21 cellular contexts compared by ENCODE assay signal in the genomic region with DNA sequence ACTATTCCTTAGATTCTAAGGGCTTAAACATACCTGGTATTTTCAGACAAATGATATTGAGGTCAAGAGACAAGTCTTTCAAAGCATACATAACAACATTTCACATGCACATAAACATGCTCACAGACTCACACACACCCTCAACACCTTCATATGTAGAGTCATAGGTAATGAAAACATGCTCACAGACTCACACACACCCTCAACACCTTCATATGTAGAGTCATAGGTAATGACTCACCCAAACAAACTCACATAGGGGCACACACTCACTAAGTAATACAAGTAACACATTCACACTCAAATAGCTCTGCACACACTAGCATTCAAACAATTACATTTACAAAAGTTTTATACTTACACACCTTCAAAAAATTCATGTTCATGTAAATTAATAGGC.
A peak's percentile ranks its signal among the peaks of the same experiment; 100 is the strongest.
DNase-seq lines count a peak whose midpoint lies in the region; ATAC-seq and TF ChIP-seq lines count a peak whose summit lies in the region.
"Had no signal": no experiment of that assay in that cellular context is flagged by ENCODE, and none has a peak within 500 bp of the region (broad histone marks: within the 10 kb centered on the region; RNA-seq: fewer than 3 reads in every experiment).

No MANE protein-coding gene starts in this region.

- peak; percentile 54 for ATAC-seq in activated CD8-positive, alpha-beta T cell treated with anti-CD3 and anti-CD28 coated beads for 36 hours
- no peak for ATAC-seq in activated CD8-positive, alpha-beta T cell treated with anti-CD3 and anti-CD28 coated beads, Interleukin-2, amount 10 ng/mL, durations not matched to agents 7 days and 5 days
- peak; percentile 54 for ATAC-seq in activated naive CD8-positive, alpha-beta T cell treated with anti-CD3 and anti-CD28 coated beads, Interleukin-2, amount 50 U/mL, for 24 hours
- peak; percentile 85 for ATAC-seq in stimulated activated effector memory CD8-positive, alpha-beta T cell treated with anti-CD3 and anti-CD28 coated beads, Interleukin-12 subunit alpha, Interleukin-12 subunit beta, amount 100 ng/mL, for 72 hours
- ATAC-seq: GM12878, HepG2 had no signal

- CTCF ChIA-PET in activated CD8-positive, alpha-beta T cell treated with anti-CD3 and anti-CD28 coated beads for 36 hours (lab: Charles Lee) = interaction anchor here (0.8 to 8.4 kb wide), 10 partner anchors 10 to 193 kb away, joined by 3 to 106 read pairs (median 4); no protein-coding TSS in a partner anchor
- CTCF ChIA-PET in activated CD8-positive, alpha-beta T cell treated with anti-CD3 and anti-CD28 coated beads, Interleukin-2, amount 10 ng/mL, durations not matched to agents 7 days and 5 days (lab: Charles Lee) = interaction anchor here (0.7 to 2.4 kb wide), 4 partner anchors 9 to 85 kb away, joined by 3 to 9 read pairs (median 4); no protein-coding TSS in a partner anchor

- no peaks in the 10 kb centered on the region for H3K79me2 ChIP-seq in hepatocyte

- H3K4me3 ChIP-seq in SK-N-MC = peak overlapping the region; percentile 65
- H3K4me3 ChIP-seq in hepatocyte = no peak overlapping the region
- H3K4me3 ChIP-seq: GM12878, GM23248, HAP-1 had no signal

- no peak for TF ChIP-seq CTCF in activated CD8-positive, alpha-beta T cell treated with anti-CD3 and anti-CD28 coated beads for 36 hours (IDR thresholded peaks at IDR 0.05)
- TF ChIP-seq CTCF in hepatocyte (IDR thresholded peaks at IDR 0.05; ENCODE audit: poor library complexity) = no peak

- no peaks in the 10 kb centered on the region for H3K9me3 Mint-ChIP-seq in activated CD8-positive, alpha-beta T cell treated with anti-CD3 and anti-CD28 coated beads for 36 hours
- no peaks in the 10 kb centered on the region for H3K9me3 Mint-ChIP-seq in activated CD8-positive, alpha-beta T cell treated with anti-CD3 and anti-CD28 coated beads, Interleukin-2, amount 10 ng/mL, durations not matched to agents 7 days and 5 days (ENCODE audit: insufficient read depth)
- no peaks in the 10 kb centered on the region for H3K9me3 Mint-ChIP-seq in activated naive CD8-positive, alpha-beta T cell treated with anti-CD3 and anti-CD28 coated beads, Interleukin-2, amount 50 U/mL, for 24 hours
- H3K9me3 Mint-ChIP-seq in activated naive CD8-positive, alpha-beta T cell treated with anti-CD3 and anti-CD28 coated beads for 36 hours = no peaks in the 10 kb centered on the region
- H3K9me3 Mint-ChIP-seq in stimulated activated effector memory CD8-positive, alpha-beta T cell treated with anti-CD3 and anti-CD28 coated beads, Interleukin-12 subunit alpha, Interleukin-12 subunit beta, amount 100 ng/mL, for 72 hours = no peaks in the 10 kb centered on the region
- H3K9me3 Mint-ChIP-seq: CD8-positive, alpha-beta memory T cell had no signal

- no peak overlapping the region for H3K4me3 Mint-ChIP-seq in activated CD8-positive, alpha-beta T cell treated with anti-CD3 and anti-CD28 coated beads for 36 hours
- H3K4me3 Mint-ChIP-seq in activated CD8-positive, alpha-beta T cell treated with anti-CD3 and anti-CD28 coated beads, Interleukin-2, amount 10 ng/mL, durations not matched to agents 7 days and 5 days = no peak overlapping the region
- no peak overlapping the region for H3K4me3 Mint-ChIP-seq in activated naive CD8-positive, alpha-beta T cell treated with anti-CD3 and anti-CD28 coated beads, Interleukin-2, amount 50 U/mL, for 24 hours
- no peak overlapping the region for H3K4me3 Mint-ChIP-seq in activated naive CD8-positive, alpha-beta T cell treated with anti-CD3 and anti-CD28 coated beads for 36 hours
- no peak overlapping the region for H3K4me3 Mint-ChIP-seq in stimulated activated effector memory CD8-positive, alpha-beta T cell treated with anti-CD3 and anti-CD28 coated beads, Interleukin-12 subunit alpha, Interleukin-12 subunit beta, amount 100 ng/mL, for 72 hours
- H3K4me3 Mint-ChIP-seq: CD4-positive, CD25-positive, alpha-beta regulatory T cell; CD8-positive, alpha-beta memory T cell had no signal

- H3K4me1 ChIP-seq in hepatocyte (ENCODE audit: insufficient read depth) = no peaks in the 10 kb centered on the region
- H3K4me1 ChIP-seq: BE2C, HAP-1 had no signal

- H4K20me1 ChIP-seq in hepatocyte (ENCODE audit: insufficient read depth, poor library complexity, severe bottlenecking) = no peaks in the 10 kb centered on the region

- H3K4me2 ChIP-seq in hepatocyte = no peak overlapping the region

- peaks cover 12% of the 10 kb centered on the region; the same call in 1 of the 2 replicates for H3K9me3 ChIP-seq in SK-N-MC (ENCODE audit: low read depth, low read length)
- H3K9me3 ChIP-seq in hepatocyte (ENCODE audit: low read depth) = peaks cover 8% of the 10 kb centered on the region
- H3K9me3 ChIP-seq: BE2C, HAP-1 had no signal

- H3K27ac ChIP-seq in SK-N-MC (peak overlapping the region; percentile 99), hepatocyte (no peak overlapping the region)
- H3K27ac ChIP-seq: GM23248 had no signal

- H3K36me3 ChIP-seq in SK-N-MC (ENCODE audit: insufficient read depth, low read length) (peaks cover 14% of the 10 kb centered on the region; the same call in 1 of the 2 replicates), hepatocyte (replicated peaks; ENCODE audit: insufficient read depth, low read depth) (no peaks in the 10 kb centered on the region)
- H3K36me3 ChIP-seq: BE2C, HAP-1 had no signal

- H3K27me3 Mint-ChIP-seq in activated CD8-positive, alpha-beta T cell treated with anti-CD3 and anti-CD28 coated beads for 36 hours = peaks cover 1% of the 10 kb centered on the region
- peaks cover 37% of the 10 kb centered on the region for H3K27me3 Mint-ChIP-seq in activated CD8-positive, alpha-beta T cell treated with anti-CD3 and anti-CD28 coated beads, Interleukin-2, amount 10 ng/mL, durations not matched to agents 7 days and 5 days (ENCODE audit: low read depth)
- peaks cover 5% of the 10 kb centered on the region for H3K27me3 Mint-ChIP-seq in activated naive CD8-positive, alpha-beta T cell treated with anti-CD3 and anti-CD28 coated beads, Interleukin-2, amount 50 U/mL, for 24 hours
- no peaks in the 10 kb centered on the region for H3K27me3 Mint-ChIP-seq in activated naive CD8-positive, alpha-beta T cell treated with anti-CD3 and anti-CD28 coated beads for 36 hours

- H3K4me1 Mint-ChIP-seq in activated CD8-positive, alpha-beta T cell treated with anti-CD3 and anti-CD28 coated beads for 36 hours (ENCODE audit: low read depth) = peaks cover 22% of the 10 kb centered on the region
- H3K4me1 Mint-ChIP-seq in activated CD8-positive, alpha-beta T cell treated with anti-CD3 and anti-CD28 coated beads, Interleukin-2, amount 10 ng/mL, durations not matched to agents 7 days and 5 days (ENCODE audit: low read depth) = peaks cover 27% of the 10 kb centered on the region
- peaks cover 13% of the 10 kb centered on the region for H3K4me1 Mint-ChIP-seq in activated naive CD8-positive, alpha-beta T cell treated with anti-CD3 and anti-CD28 coated beads, Interleukin-2, amount 50 U/mL, for 24 hours
- peaks cover 16% of the 10 kb centered on the region for H3K4me1 Mint-ChIP-seq in activated naive CD8-positive, alpha-beta T cell treated with anti-CD3 and anti-CD28 coated beads for 36 hours
- peaks cover 36% of the 10 kb centered on the region for H3K4me1 Mint-ChIP-seq in stimulated activated effector memory CD8-positive, alpha-beta T cell treated with anti-CD3 and anti-CD28 coated beads, Interleukin-12 subunit alpha, Interleukin-12 subunit beta, amount 100 ng/mL, for 72 hours

- no peak overlapping the region for H2AFZ ChIP-seq in hepatocyte
- H2AFZ ChIP-seq: GM23248 had no signal

- H3K27me3 ChIP-seq in hepatocyte = no peaks in the 10 kb centered on the region
- H3K27me3 ChIP-seq: BE2C had no signal

- intact Hi-C loops in activated CD8-positive, alpha-beta T cell treated with anti-CD3 and anti-CD28 coated beads for 36 hours (cut with micrococcal nuclease) = no loop called here

- H3K9me2 ChIP-seq in hepatocyte (replicated peaks; ENCODE audit: insufficient read depth) = no peaks in the 10 kb centered on the region

- no peaks in the 10 kb centered on the region for H3K36me3 Mint-ChIP-seq in activated CD8-positive, alpha-beta T cell treated with anti-CD3 and anti-CD28 coated beads for 36 hours (ENCODE audit: low read depth)
- H3K36me3 Mint-ChIP-seq in activated CD8-positive, alpha-beta T cell treated with anti-CD3 and anti-CD28 coated beads, Interleukin-2, amount 10 ng/mL, durations not matched to agents 7 days and 5 days (ENCODE audit: low read depth) = no peaks in the 10 kb centered on the region
- H3K36me3 Mint-ChIP-seq in activated naive CD8-positive, alpha-beta T cell treated with anti-CD3 and anti-CD28 coated beads, Interleukin-2, amount 50 U/mL, for 24 hours (ENCODE audit: low read depth) = no peaks in the 10 kb centered on the region
- no peaks in the 10 kb centered on the region for H3K36me3 Mint-ChIP-seq in activated naive CD8-positive, alpha-beta T cell treated with anti-CD3 and anti-CD28 coated beads for 36 hours
- peaks cover 6% of the 10 kb centered on the region for H3K36me3 Mint-ChIP-seq in stimulated activated effector memory CD8-positive, alpha-beta T cell treated with anti-CD3 and anti-CD28 coated beads, Interleukin-12 subunit alpha, Interleukin-12 subunit beta, amount 100 ng/mL, for 72 hours
- H3K36me3 Mint-ChIP-seq: CD4-positive, CD25-positive, alpha-beta regulatory T cell; CD8-positive, alpha-beta memory T cell had no signal

- peak overlapping the region; percentile 83 for H3K9ac ChIP-seq in SK-N-MC (ENCODE audit: insufficient read length)
- H3K9ac ChIP-seq: GM23248 had no signal

- H3K27ac Mint-ChIP-seq in activated CD8-positive, alpha-beta T cell treated with anti-CD3 and anti-CD28 coated beads for 36 hours = peak overlapping the region; percentile 0
- no peak overlapping the region for H3K27ac Mint-ChIP-seq in activated CD8-positive, alpha-beta T cell treated with anti-CD3 and anti-CD28 coated beads, Interleukin-2, amount 10 ng/mL, durations not matched to agents 7 days and 5 days
- no peak overlapping the region for H3K27ac Mint-ChIP-seq in activated naive CD8-positive, alpha-beta T cell treated with anti-CD3 and anti-CD28 coated beads, Interleukin-2, amount 50 U/mL, for 24 hours
- H3K27ac Mint-ChIP-seq in activated naive CD8-positive, alpha-beta T cell treated with anti-CD3 and anti-CD28 coated beads for 36 hours = no peak overlapping the region
- no peak overlapping the region for H3K27ac Mint-ChIP-seq in stimulated activated effector memory CD8-positive, alpha-beta T cell treated with anti-CD3 and anti-CD28 coated beads, Interleukin-12 subunit alpha, Interleukin-12 subunit beta, amount 100 ng/mL, for 72 hours
- H3K27ac Mint-ChIP-seq: CD4-positive, CD25-positive, alpha-beta regulatory T cell had no signal

- no peak for DNase-seq in activated CD8-positive, alpha-beta T cell treated with anti-CD3 and anti-CD28 coated beads for 36 hours
- DNase-seq in activated CD8-positive, alpha-beta T cell treated with anti-CD3 and anti-CD28 coated beads, Interleukin-2, amount 10 ng/mL, durations not matched to agents 7 days and 5 days = no peak
- no peak for DNase-seq in activated naive CD8-positive, alpha-beta T cell treated with anti-CD3 and anti-CD28 coated beads, Interleukin-2, amount 50 U/mL, for 24 hours
- no peak for DNase-seq in activated naive CD8-positive, alpha-beta T cell treated with anti-CD3 and anti-CD28 coated beads for 36 hours
- DNase-seq in SK-N-MC (ENCODE audit: low read depth, low spot score) (no peak), hepatocyte (ENCODE audit: low spot score) (no peak)
- DNase-seq in stimulated activated effector memory CD8-positive, alpha-beta T cell treated with anti-CD3 and anti-CD28 coated beads, Interleukin-12 subunit alpha, Interleukin-12 subunit beta, amount 100 ng/mL, for 72 hours (ENCODE audit: low spot score in 2 of 2) = no peak
- DNase-seq: ACHN; BE2C; C1 segment of cervical spinal cord; CD4-positive, CD25-positive, alpha-beta regulatory T cell; CD8-positive, alpha-beta memory T cell; COR-L47; DMS 273 treated with DMSO at 0.1 percent for 48 hours; DMS53; DND-41; EL; GM23248 had no signal

- POLR2A ChIA-PET in activated CD8-positive, alpha-beta T cell treated with anti-CD3 and anti-CD28 coated beads for 36 hours (lab: Charles Lee) = interaction anchor here (1.4 kb wide), 1 partner anchor 12 kb away, joined by 3 read pairs; no protein-coding TSS in a partner anchor
- POLR2A ChIA-PET in activated CD8-positive, alpha-beta T cell treated with anti-CD3 and anti-CD28 coated beads, Interleukin-2, amount 10 ng/mL, durations not matched to agents 7 days and 5 days (lab: Charles Lee) = interaction anchor here (1.3 kb wide), 1 partner anchor 12 kb away, joined by 3 read pairs; no protein-coding TSS in a partner anchor
